ENCODE assay signal across 8 cellular contexts in the genomic region with DNA sequence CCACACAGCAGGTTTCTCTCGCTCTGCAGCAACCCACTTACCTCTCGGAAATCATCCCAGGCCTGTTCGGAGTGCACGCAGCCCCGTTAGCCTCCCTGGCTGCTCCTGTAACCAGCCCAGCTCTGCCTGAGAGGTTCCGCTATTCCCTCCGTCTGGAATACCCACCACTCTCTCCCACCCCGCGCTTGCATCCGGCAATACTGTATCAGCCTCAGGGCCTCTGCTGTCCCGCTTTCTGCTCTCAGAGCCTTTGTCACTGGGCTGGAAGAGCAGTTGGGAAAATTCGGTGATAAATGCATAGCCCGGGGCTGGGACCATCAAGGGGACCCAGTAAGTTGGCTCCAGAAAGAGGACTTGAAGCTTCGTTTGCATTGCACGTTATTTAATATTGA. TPM values are rescaled to one million over a fixed set of nuclear protein-coding genes. Genes with fewer than 3 reads are reported as not detected.
A peak's percentile ranks its signal among the peaks of the same experiment; 100 is the strongest.
DNase-seq lines count a peak whose midpoint lies in the region; ATAC-seq and TF ChIP-seq lines count a peak whose summit lies in the region.

No MANE protein-coding gene starts in this region.

- no peak for TF ChIP-seq CTCF in type B pancreatic cell (conservative IDR thresholded peaks at IDR 0.05)

- ATAC-seq in activated T-cell treated with anti-CD3 and anti-CD28 coated beads, Interleukin-2, amount 50 U/mL, for 4 hours, result peak in 1 of 2 donors; percentile 3
- no peak for ATAC-seq in activated naive CD4-positive, alpha-beta T cell treated with anti-CD3 and anti-CD28 coated beads, Interleukin-2, amount 50 U/mL, for 72 hours
- ATAC-seq in left lobe of liver (peak; percentile 9), GM18502 (IDR thresholded peaks at IDR 0.05; ENCODE audit: poor library complexity, unreplicated experiment) (no peak)

- peak overlapping the region; percentile 85 to 86 for H3K27ac Mint-ChIP-seq in activated naive CD4-positive, alpha-beta T cell treated with anti-CD3 and anti-CD28 coated beads, Interleukin-2, amount 50 U/mL, for 72 hours
- H3K27ac Mint-ChIP-seq in type B pancreatic cell, result peak overlapping the region; percentile 90

- peak overlapping the region; percentile 89 for H3K4me3 Mint-ChIP-seq in activated T-cell treated with anti-CD3 and anti-CD28 coated beads, Interleukin-2, amount 50 U/mL, for 4 hours
- peak overlapping the region; percentile 92 for H3K4me3 Mint-ChIP-seq in type B pancreatic cell

- peaks cover 8% of the 10 kb centered on the region for H3K27me3 Mint-ChIP-seq in activated T-cell treated with anti-CD3 and anti-CD28 coated beads, Interleukin-2, amount 50 U/mL, for 4 hours (ENCODE audit: low read depth)
- peaks cover 14% of the 10 kb centered on the region for H3K27me3 Mint-ChIP-seq in type B pancreatic cell

- no peaks in the 10 kb centered on the region for H3K9me3 Mint-ChIP-seq in activated T-cell treated with anti-CD3 and anti-CD28 coated beads, Interleukin-2, amount 50 U/mL, for 4 hours
- no peaks in the 10 kb centered on the region for H3K9me3 Mint-ChIP-seq in activated naive CD4-positive, alpha-beta T cell treated with anti-CD3 and anti-CD28 coated beads, Interleukin-2, amount 50 U/mL, for 72 hours
- H3K9me3 Mint-ChIP-seq in type B pancreatic cell, result no peaks in the 10 kb centered on the region

- no peaks in the 10 kb centered on the region for H3K36me3 Mint-ChIP-seq in activated T-cell treated with anti-CD3 and anti-CD28 coated beads, Interleukin-2, amount 50 U/mL, for 4 hours (ENCODE audit: insufficient read depth)
- no peaks in the 10 kb centered on the region for H3K36me3 Mint-ChIP-seq in activated naive CD4-positive, alpha-beta T cell treated with anti-CD3 and anti-CD28 coated beads, Interleukin-2, amount 50 U/mL, for 72 hours
- H3K36me3 Mint-ChIP-seq in type B pancreatic cell, result no peaks in the 10 kb centered on the region

- no peak for DNase-seq in activated T-cell treated with anti-CD3 and anti-CD28 coated beads, Interleukin-2, amount 50 U/mL, for 4 hours
- DNase-seq in activated T-cell treated with anti-CD3 and anti-CD28 coated beads for 4 hours (no peak), left lobe of liver (ENCODE audit: low spot score) (no peak), type B pancreatic cell (ENCODE audit: extremely low spot score, unreplicated experiment) (no peak), SKM-1 (lab: John Stamatoyannopoulos, UW; ENCODE audit: unreplicated experiment) (no peak), NCI-H774 (lab: John Stamatoyannopoulos, UW) (no peak)
- DNase-seq in activated naive CD4-positive, alpha-beta T cell treated with anti-CD3 and anti-CD28 coated beads, Interleukin-2, amount 50 U/mL, for 72 hours (ENCODE audit: low spot score in 2 of 2), result no peak

- H3K4me1 Mint-ChIP-seq in activated T-cell treated with anti-CD3 and anti-CD28 coated beads, Interleukin-2, amount 50 U/mL, for 4 hours (ENCODE audit: low read depth), result peaks cover 15% of the 10 kb centered on the region
- H3K4me1 Mint-ChIP-seq in type B pancreatic cell (ENCODE audit: unreplicated experiment), result peaks cover 19% of the 10 kb centered on the region

RNA-seq across cellular contexts. Expression of a gene that starts 0.8 kb away (rescaled TPM):
- total RNA-seq in activated T-cell treated with anti-CD3 and anti-CD28 coated beads, Interleukin-2, amount 50 U/mL, for 4 hours, result under 1 TPM in 2 of 3 donors, not detected in 1; 0.16 to 0.90 TPM
- 1 to 10 TPM; 3.3 to 8.2 TPM for total RNA-seq in activated naive CD4-positive, alpha-beta T cell treated with anti-CD3 and anti-CD28 coated beads, Interleukin-2, amount 50 U/mL, for 72 hours
- total RNA-seq in left lobe of liver (3.6 TPM), type B pancreatic cell (ENCODE audit: low replicate concordance) (3.8 TPM in 2 replicates)

RNA-seq across cellular contexts. Expression of a gene that starts 31.8 kb away (rescaled TPM):
- 1 to 10 TPM; 3.0 to 3.4 (median 3.2) TPM for total RNA-seq in activated T-cell treated with anti-CD3 and anti-CD28 coated beads, Interleukin-2, amount 50 U/mL, for 4 hours
- 10 to 100 TPM in 1 of 2 donors, 1 to 10 TPM in 1; 3.7 to 11.2 TPM for total RNA-seq in activated naive CD4-positive, alpha-beta T cell treated with anti-CD3 and anti-CD28 coated beads, Interleukin-2, amount 50 U/mL, for 72 hours
- 1.4 TPM for total RNA-seq in left lobe of liver
- total RNA-seq in type B pancreatic cell (ENCODE audit: low replicate concordance), result 4.0 and 5.8 TPM in 2 replicates

RNA-seq across cellular contexts. Expression of a gene that starts 52.5 kb away (rescaled TPM):
- total RNA-seq in activated T-cell treated with anti-CD3 and anti-CD28 coated beads, Interleukin-2, amount 50 U/mL, for 4 hours, result 1 to 10 TPM; 4.8 to 5.9 (median 5.7) TPM
- total RNA-seq in activated naive CD4-positive, alpha-beta T cell treated with anti-CD3 and anti-CD28 coated beads, Interleukin-2, amount 50 U/mL, for 72 hours, result 1 to 10 TPM; 4.5 to 5.0 TPM
- total RNA-seq in left lobe of liver, result 12.8 TPM
- total RNA-seq in type B pancreatic cell (ENCODE audit: low replicate concordance), result 37.7 and 52.8 TPM in 2 replicates
